1 cellular context compared by ENCODE assay signal in the genomic region with DNA sequence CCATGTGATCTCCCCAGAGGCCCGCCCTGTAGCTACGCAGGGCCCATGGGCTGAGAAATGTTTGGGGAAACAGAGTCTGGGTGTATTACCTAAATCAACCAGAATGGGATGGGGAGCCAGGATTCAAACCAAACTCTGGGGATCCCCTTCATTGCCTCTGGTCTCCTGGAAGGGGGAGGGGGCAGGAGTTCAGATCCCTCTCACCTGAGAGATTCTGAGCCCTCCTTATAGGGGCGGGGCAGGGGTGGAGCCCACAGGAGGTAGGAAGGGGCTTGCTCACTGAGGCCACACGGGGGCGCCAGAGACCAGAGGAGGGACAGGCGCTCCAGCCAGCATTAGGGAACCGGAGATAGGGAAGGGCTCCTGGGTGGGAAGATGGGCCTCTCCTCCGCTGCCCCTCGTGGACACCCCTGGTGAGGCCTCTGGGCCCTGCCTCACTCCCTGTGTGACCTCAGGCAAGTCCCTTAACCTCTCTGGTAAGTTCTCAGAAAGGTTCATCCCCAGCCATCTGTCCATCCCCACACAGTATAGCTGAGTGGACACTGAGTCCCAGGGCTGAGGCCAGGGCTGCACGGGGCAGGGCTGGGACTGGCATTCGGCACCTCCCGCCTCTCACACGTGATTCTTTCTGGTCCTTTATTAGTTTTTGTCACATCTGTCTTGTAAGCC.
TF ChIP-seq lines count a peak whose summit lies in the region.

No MANE protein-coding gene starts in this region.

TF ChIP-seq in K562, 482 proteins besides CTCF, POLR2A, EP300 and RAD21 (continued from another document and continues in another):
- no peak for TF ChIP-seq ETV6 (IDR thresholded peaks at IDR 0.05; ENCODE audit: borderline replicate concordance in 1 of 2, low read depth in 2 of 2, low read length in 1 of 2)
- no peak for TF ChIP-seq ETV6 (CRISPR knock-in tag; IDR thresholded peaks at IDR 0.05; ENCODE audit: borderline replicate concordance)
- no peak for TF ChIP-seq TFAM (CRISPR knock-in tag; conservative IDR thresholded peaks at IDR 0.05)
- TF ChIP-seq, protein P1, sequence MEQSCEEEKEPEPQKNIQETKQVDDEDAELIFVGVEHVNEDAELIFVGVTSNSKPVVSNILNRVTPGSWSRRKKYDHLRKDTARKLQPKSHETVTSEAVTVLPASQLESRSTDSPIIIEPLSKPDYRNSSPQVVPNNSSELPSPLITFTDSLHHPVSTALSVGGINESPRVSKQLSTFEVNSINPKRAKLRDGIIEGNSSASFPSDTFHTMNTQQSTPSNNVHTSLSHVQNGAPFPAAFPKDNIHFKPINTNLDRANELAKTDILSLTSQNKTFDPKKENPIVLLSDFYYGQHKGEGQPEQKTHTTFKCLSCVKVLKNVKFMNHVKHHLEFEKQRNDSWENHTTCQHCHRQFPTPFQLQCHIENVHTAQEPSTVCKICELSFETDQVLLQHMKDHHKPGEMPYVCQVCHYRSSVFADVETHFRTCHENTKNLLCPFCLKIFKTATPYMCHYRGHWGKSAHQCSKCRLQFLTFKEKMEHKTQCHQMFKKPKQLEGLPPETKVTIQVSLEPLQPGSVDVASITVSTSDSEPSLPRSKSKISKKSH (CRISPR knock-in tag; IDR thresholded peaks at IDR 0.05), result no peak
- TF ChIP-seq, protein P2, sequence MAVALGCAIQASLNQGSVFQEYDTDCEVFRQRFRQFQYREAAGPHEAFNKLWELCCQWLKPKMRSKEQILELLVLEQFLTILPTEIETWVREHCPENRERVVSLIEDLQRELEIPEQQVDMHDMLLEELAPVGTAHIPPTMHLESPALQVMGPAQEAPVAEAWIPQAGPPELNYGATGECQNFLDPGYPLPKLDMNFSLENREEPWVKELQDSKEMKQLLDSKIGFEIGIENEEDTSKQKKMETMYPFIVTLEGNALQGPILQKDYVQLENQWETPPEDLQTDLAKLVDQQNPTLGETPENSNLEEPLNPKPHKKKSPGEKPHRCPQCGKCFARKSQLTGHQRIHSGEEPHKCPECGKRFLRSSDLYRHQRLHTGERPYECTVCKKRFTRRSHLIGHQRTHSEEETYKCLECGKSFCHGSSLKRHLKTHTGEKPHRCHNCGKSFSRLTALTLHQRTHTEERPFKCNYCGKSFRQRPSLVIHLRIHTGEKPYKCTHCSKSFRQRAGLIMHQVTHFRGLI (CRISPR knock-in tag; IDR thresholded peaks at IDR 0.05), result no peak
- TF ChIP-seq NFYB (IDR thresholded peaks at IDR 0.05; ENCODE audit: extremely low read depth, insufficient read length), result no peak
- TF ChIP-seq SMAD1 (IDR thresholded peaks at IDR 0.05; ENCODE audit: low read depth, low read length, partially characterized antibody), result no peak
- peak; percentile 48 to 50; a peak in 2 of 4 replicates for TF ChIP-seq TEAD1 (CRISPR knock-in tag; IDR thresholded peaks at IDR 0.05)
- TF ChIP-seq NONO (IDR thresholded peaks at IDR 0.05; ENCODE audit: low read depth in 2 of 2, low read length in 1 of 2), result no peak
- TF ChIP-seq ZBTB8A (IDR thresholded peaks at IDR 0.05; ENCODE audit: partially characterized antibody), result no peak
- no peak for TF ChIP-seq MAFG (tag; conservative IDR thresholded peaks at IDR 0.05)
- TF ChIP-seq ZNF740 (CRISPR knock-in tag; IDR thresholded peaks at IDR 0.05), result no peak
- TF ChIP-seq ZNF740 (tag; IDR thresholded peaks at IDR 0.05), result no peak
- TF ChIP-seq SP1 (CRISPR knock-in tag; IDR thresholded peaks at IDR 0.05), result peak; percentile 96
- no peak for TF ChIP-seq NCOA2 (IDR thresholded peaks at IDR 0.05; ENCODE audit: partially characterized antibody in 2 of 2)
- TF ChIP-seq PRDM10 (IDR thresholded peaks at IDR 0.05; ENCODE audit: partially characterized antibody), result peak; percentile 24
- TF ChIP-seq RBM34 (IDR thresholded peaks at IDR 0.05; ENCODE audit: borderline replicate concordance, insufficient read depth, low read length), result no peak
- TF ChIP-seq, protein P3, sequence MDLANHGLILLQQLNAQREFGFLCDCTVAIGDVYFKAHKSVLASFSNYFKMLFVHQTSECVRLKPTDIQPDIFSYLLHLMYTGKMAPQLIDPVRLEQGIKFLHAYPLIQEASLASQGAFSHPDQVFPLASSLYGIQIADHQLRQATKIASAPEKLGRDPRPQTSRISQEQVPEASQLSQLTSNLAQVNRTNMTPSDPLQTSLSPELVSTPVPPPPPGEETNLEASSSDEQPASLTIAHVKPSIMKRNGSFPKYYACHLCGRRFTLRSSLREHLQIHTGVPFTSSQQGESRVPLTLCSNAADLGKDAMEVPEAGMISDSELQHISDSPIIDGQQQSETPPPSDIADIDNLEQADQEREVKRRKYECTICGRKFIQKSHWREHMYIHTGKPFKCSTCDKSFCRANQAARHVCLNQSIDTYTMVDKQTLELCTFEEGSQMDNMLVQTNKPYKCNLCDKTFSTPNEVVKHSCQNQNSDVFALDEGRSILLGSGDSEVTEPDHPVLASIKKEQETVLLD (IDR thresholded peaks at IDR 0.05), result 0 out of 2 replicates have a peak, but pooled peaks have one; percentile 44
- TF ChIP-seq TAF9B (IDR thresholded peaks at IDR 0.05; ENCODE audit: partially characterized antibody), result no peak
- TF ChIP-seq NR2C1 (IDR thresholded peaks at IDR 0.05), result no peak
- TF ChIP-seq NR2C1 (tag; IDR thresholded peaks at IDR 0.05), result no peak
- no peak for TF ChIP-seq PURB (CRISPR knock-in tag; IDR thresholded peaks at IDR 0.05; ENCODE audit: low read depth)
- TF ChIP-seq NBN (IDR thresholded peaks at IDR 0.05; ENCODE audit: low read depth), result no peak; the same call in 1 of the 2 replicates
- TF ChIP-seq ZNF316 (IDR thresholded peaks at IDR 0.05), result no peak
- TF ChIP-seq ZNF212 (CRISPR knock-in tag; IDR thresholded peaks at IDR 0.05), result no peak
- TF ChIP-seq PRPF4 (IDR thresholded peaks at IDR 0.05; ENCODE audit: insufficient read depth, low read depth, low read length, poor library complexity, severe bottlenecking), result no peak
- no peak for TF ChIP-seq GABPA (tag; conservative IDR thresholded peaks at IDR 0.05; ENCODE audit: low read depth)
- TF ChIP-seq, protein P4, sequence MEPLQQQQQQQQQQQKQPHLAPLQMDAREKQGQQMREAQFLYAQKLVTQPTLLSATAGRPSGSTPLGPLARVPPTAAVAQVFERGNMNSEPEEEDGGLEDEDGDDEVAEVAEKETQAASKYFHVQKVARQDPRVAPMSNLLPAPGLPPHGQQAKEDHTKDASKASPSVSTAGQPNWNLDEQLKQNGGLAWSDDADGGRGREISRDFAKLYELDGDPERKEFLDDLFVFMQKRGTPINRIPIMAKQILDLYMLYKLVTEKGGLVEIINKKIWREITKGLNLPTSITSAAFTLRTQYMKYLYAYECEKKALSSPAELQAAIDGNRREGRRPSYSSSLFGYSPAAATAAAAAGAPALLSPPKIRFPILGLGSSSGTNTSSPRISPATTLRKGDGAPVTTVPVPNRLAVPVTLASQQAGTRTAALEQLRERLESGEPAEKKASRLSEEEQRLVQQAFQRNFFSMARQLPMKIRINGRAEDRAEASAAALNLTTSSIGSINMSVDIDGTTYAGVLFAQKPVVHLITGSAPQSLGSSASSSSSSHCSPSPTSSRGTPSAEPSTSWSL (CRISPR knock-in tag; IDR thresholded peaks at IDR 0.05; ENCODE audit: borderline replicate concordance), result no peak
- no peak for TF ChIP-seq ZNF146 (CRISPR knock-in tag; IDR thresholded peaks at IDR 0.05; ENCODE audit: unreplicated experiment)
- TF ChIP-seq, protein P5, sequence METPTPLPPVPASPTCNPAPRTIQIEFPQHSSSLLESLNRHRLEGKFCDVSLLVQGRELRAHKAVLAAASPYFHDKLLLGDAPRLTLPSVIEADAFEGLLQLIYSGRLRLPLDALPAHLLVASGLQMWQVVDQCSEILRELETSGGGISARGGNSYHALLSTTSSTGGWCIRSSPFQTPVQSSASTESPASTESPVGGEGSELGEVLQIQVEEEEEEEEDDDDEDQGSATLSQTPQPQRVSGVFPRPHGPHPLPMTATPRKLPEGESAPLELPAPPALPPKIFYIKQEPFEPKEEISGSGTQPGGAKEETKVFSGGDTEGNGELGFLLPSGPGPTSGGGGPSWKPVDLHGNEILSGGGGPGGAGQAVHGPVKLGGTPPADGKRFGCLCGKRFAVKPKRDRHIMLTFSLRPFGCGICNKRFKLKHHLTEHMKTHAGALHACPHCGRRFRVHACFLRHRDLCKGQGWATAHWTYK (CRISPR knock-in tag; IDR thresholded peaks at IDR 0.05), result peak; percentile 57; the same call in 1 of the 2 replicates
- TF ChIP-seq, protein P6, sequence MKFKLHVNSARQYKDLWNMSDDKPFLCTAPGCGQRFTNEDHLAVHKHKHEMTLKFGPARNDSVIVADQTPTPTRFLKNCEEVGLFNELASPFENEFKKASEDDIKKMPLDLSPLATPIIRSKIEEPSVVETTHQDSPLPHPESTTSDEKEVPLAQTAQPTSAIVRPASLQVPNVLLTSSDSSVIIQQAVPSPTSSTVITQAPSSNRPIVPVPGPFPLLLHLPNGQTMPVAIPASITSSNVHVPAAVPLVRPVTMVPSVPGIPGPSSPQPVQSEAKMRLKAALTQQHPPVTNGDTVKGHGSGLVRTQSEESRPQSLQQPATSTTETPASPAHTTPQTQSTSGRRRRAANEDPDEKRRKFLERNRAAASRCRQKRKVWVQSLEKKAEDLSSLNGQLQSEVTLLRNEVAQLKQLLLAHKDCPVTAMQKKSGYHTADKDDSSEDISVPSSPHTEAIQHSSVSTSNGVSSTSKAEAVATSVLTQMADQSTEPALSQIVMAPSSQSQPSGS (CRISPR knock-in tag; IDR thresholded peaks at IDR 0.05), result no peak
- peak; percentile 51 to 65 for TF ChIP-seq E2F6 (IDR thresholded peaks at IDR 0.05; ENCODE audit: borderline replicate concordance in 1 of 2, extremely low read depth in 1 of 2, insufficient read depth in 1 of 2, insufficient read length in 1 of 2, low read depth in 1 of 2, low read length in 1 of 2, poor library complexity in 1 of 2, severe bottlenecking in 1 of 2)
- TF ChIP-seq, protein P7, sequence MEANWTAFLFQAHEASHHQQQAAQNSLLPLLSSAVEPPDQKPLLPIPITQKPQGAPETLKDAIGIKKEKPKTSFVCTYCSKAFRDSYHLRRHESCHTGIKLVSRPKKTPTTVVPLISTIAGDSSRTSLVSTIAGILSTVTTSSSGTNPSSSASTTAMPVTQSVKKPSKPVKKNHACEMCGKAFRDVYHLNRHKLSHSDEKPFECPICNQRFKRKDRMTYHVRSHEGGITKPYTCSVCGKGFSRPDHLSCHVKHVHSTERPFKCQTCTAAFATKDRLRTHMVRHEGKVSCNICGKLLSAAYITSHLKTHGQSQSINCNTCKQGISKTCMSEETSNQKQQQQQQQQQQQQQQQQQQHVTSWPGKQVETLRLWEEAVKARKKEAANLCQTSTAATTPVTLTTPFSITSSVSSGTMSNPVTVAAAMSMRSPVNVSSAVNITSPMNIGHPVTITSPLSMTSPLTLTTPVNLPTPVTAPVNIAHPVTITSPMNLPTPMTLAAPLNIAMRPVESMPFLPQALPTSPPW (CRISPR knock-in tag; IDR thresholded peaks at IDR 0.05), result peak; percentile 82
- TF ChIP-seq CEBPB (tag; IDR thresholded peaks at IDR 0.05), result no peak
- TF ChIP-seq CBX2 (IDR thresholded peaks at IDR 0.05; ENCODE audit: insufficient read depth, low read length, poor library complexity, severe bottlenecking), result no peak
- no peak for TF ChIP-seq KAT2B (IDR thresholded peaks at IDR 0.05; ENCODE audit: low read depth, low read length)
- TF ChIP-seq ZSCAN29 (IDR thresholded peaks at IDR 0.05), result no peak
- TF ChIP-seq ZNF324 (CRISPR knock-in tag; IDR thresholded peaks at IDR 0.05), result no peak
- TF ChIP-seq CTBP1 (IDR thresholded peaks at IDR 0.05; ENCODE audit: borderline replicate concordance), result peak; percentile 85
- no peak for TF ChIP-seq CBX8 (IDR thresholded peaks at IDR 0.05; ENCODE audit: borderline replicate concordance, extremely low read depth, low read depth, low read length, poor library complexity, severe bottlenecking)
- no peak for TF ChIP-seq KDM2B (CRISPR knock-in tag; IDR thresholded peaks at IDR 0.05)
- TF ChIP-seq JUNB (CRISPR knock-in tag; conservative IDR thresholded peaks at IDR 0.05), result no peak
- no peak for TF ChIP-seq ZNF778 (CRISPR knock-in tag; IDR thresholded peaks at IDR 0.05)
- TF ChIP-seq TAF7 (tag; IDR thresholded peaks at IDR 0.05), result no peak
